ENCODE assay signal across 15 cellular contexts in the genomic region with DNA sequence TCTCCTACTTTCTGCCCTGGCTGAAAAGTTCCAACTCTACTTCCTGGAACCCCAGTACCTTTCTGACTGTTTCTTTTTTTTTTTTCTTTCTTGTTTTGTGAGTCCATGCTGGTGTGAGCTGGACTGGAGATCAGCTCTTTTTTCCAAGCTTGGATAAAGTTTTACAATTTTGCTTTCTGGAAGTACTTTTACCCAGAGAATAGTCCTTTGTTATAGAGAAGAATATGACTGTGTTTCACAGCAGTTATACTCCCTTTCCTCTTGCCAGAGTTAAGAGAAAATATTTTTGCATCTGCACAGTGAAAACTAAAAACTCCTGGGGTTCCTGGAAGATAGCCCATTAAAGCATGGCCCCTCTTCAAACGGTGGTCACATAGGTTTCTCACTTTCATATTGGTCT.
DNase-seq lines count a peak whose midpoint lies in the region; ATAC-seq and TF ChIP-seq lines count a peak whose summit lies in the region.
"Had no signal": no experiment of that assay in that cellular context is flagged by ENCODE, and none has a peak within 500 bp of the region (broad histone marks: within the 10 kb centered on the region; RNA-seq: fewer than 3 reads in every experiment).

No MANE protein-coding gene starts in this region.

- H3K27ac ChIP-seq in SU-DHL-6 (ENCODE audit: low read depth, low read length) (no peak overlapping the region), iPS-20b (ENCODE audit: low read length) (no peak overlapping the region), neural progenitor cell (no peak overlapping the region), MM.1S (ENCODE audit: low read length) (no peak overlapping the region)
- H3K27ac ChIP-seq: HL-60 had no signal

- TF ChIP-seq CTCF in SU-DHL-6 (IDR thresholded peaks at IDR 0.05; ENCODE audit: insufficient read depth, low read length, poor library complexity, severe bottlenecking) (no peak), neural progenitor cell (IDR thresholded peaks at IDR 0.05) (no peak), MM.1S (IDR thresholded peaks at IDR 0.05; ENCODE audit: low read length) (no peak), natural killer cell (IDR thresholded peaks at IDR 0.05) (no peak)

- H3K36me3 ChIP-seq in SU-DHL-6 (ENCODE audit: low read length) (no peaks in the 10 kb centered on the region), iPS-20b (ENCODE audit: insufficient read depth, low read depth, low read length) (no peaks in the 10 kb centered on the region), neural progenitor cell (no peaks in the 10 kb centered on the region), MM.1S (replicated peaks; ENCODE audit: insufficient read depth, low read length) (no peaks in the 10 kb centered on the region)

- no peak overlapping the region for H3K4me2 ChIP-seq in SU-DHL-6 (ENCODE audit: low read depth, low read length, poor library complexity, severe bottlenecking)
- H3K4me2 ChIP-seq in neural progenitor cell, result no peak overlapping the region
- H3K4me2 ChIP-seq in MM.1S (ENCODE audit: low read depth, low read length), result no peak overlapping the region

- peaks cover 3% of the 10 kb centered on the region; the same call in 1 of the 2 replicates for H3K4me1 ChIP-seq in iPS-20b (ENCODE audit: insufficient read depth, low read length)
- peaks cover 23% of the 10 kb centered on the region for H3K4me1 ChIP-seq in neural progenitor cell
- H3K4me1 ChIP-seq in MM.1S (ENCODE audit: low read length), result no peaks in the 10 kb centered on the region

- no peaks in the 10 kb centered on the region for H3K9me2 ChIP-seq in SU-DHL-6 (replicated peaks; ENCODE audit: insufficient read depth, low read length)
- H3K9me2 ChIP-seq in MM.1S (replicated peaks; ENCODE audit: insufficient read depth, low read length), result no peaks in the 10 kb centered on the region

- peak overlapping the region; percentile 21 for H2AFZ ChIP-seq in SU-DHL-6 (ENCODE audit: low read depth, low read length, severe bottlenecking)
- H2AFZ ChIP-seq in neural progenitor cell (replicated peaks), result peak overlapping the region; percentile 99
- H2AFZ ChIP-seq in MM.1S (ENCODE audit: low read length), result no peak overlapping the region

- H3K79me2 ChIP-seq in SU-DHL-6 (ENCODE audit: insufficient read depth, low read length) (no peaks in the 10 kb centered on the region), neural progenitor cell (ENCODE audit: low read depth) (no peaks in the 10 kb centered on the region), MM.1S (ENCODE audit: low read length) (no peaks in the 10 kb centered on the region)

- H3K27me3 ChIP-seq in SU-DHL-6 (ENCODE audit: low read length) (no peaks in the 10 kb centered on the region), iPS-20b (ENCODE audit: insufficient read depth, low read length) (no peaks in the 10 kb centered on the region), neural progenitor cell (no peaks in the 10 kb centered on the region), MM.1S (replicated peaks; ENCODE audit: insufficient read depth, low read length) (no peaks in the 10 kb centered on the region)

- DNase-seq in neural progenitor cell (ENCODE audit: low spot score) (no peak), MM.1S (no peak), natural killer cell (no peak)
- DNase-seq: DMS 273 treated with DMSO at 0.1 percent for 48 hours; NCI-H1048; NCI-H2107; NCI-H226; NCI-H526; NK-92 treated with Interleukin-12 subunit alpha and Interleukin-12 subunit beta, amount 100 ng/mL, for 24 hours; PC-3 had no signal

- H3K27me3 Mint-ChIP-seq in neural progenitor cell (ENCODE audit: insufficient read depth, low read depth) (no peaks in the 10 kb centered on the region), natural killer cell (ENCODE audit: low read depth in 2 of 2) (no peaks in the 10 kb centered on the region)

- intact Hi-C loops in natural killer cell (cut with micrococcal nuclease), result no loop called here

- H3K27ac Mint-ChIP-seq in neural progenitor cell (peak overlapping the region; percentile 88), natural killer cell (no peak overlapping the region)

- H3K4me3 Mint-ChIP-seq in neural progenitor cell, result no peak overlapping the region
- no peak overlapping the region for H3K4me3 Mint-ChIP-seq in natural killer cell

- peaks cover 23% of the 10 kb centered on the region for H3K9me3 Mint-ChIP-seq in neural progenitor cell
- peaks cover 13 to 20% of the 10 kb centered on the region in 2 donors for H3K9me3 Mint-ChIP-seq in natural killer cell

- H3K4me3 ChIP-seq in SU-DHL-6 (ENCODE audit: insufficient read depth, low read length, poor library complexity, severe bottlenecking), result no peak overlapping the region
- H3K4me3 ChIP-seq in iPS-20b (ENCODE audit: low read length), result no peak overlapping the region
- H3K4me3 ChIP-seq in neural progenitor cell, result no peak overlapping the region
- H3K4me3 ChIP-seq in MM.1S (ENCODE audit: low read length), result no peak overlapping the region

- H3K9me3 ChIP-seq in SU-DHL-6 (ENCODE audit: insufficient read depth, low read length) (no peaks in the 10 kb centered on the region), iPS-20b (ENCODE audit: insufficient read depth, low read depth, low read length) (no peaks in the 10 kb centered on the region), neural progenitor cell (ENCODE audit: low read depth) (no peaks in the 10 kb centered on the region), MM.1S (replicated peaks; ENCODE audit: insufficient read depth, low read length) (no peaks in the 10 kb centered on the region)

- H3F3A ChIP-seq in SU-DHL-6 (ENCODE audit: insufficient read depth) (no peaks in the 10 kb centered on the region), neural progenitor cell (ENCODE audit: low read depth) (no peaks in the 10 kb centered on the region), MM.1S (ENCODE audit: insufficient read depth, low read length) (no peaks in the 10 kb centered on the region)

- ATAC-seq in GM19455 (IDR thresholded peaks at IDR 0.05; ENCODE audit: unreplicated experiment) (no peak), natural killer cell (no peak), GM19324 (IDR thresholded peaks at IDR 0.05; ENCODE audit: low FRiP score, unreplicated experiment) (no peak)
- ATAC-seq: PC-3 had no signal

- H3K9ac ChIP-seq in SU-DHL-6 (ENCODE audit: low read length) (no peak overlapping the region), iPS-20b (ENCODE audit: low read depth, low read length) (peak overlapping the region; percentile 17; the same call in 1 of the 2 replicates), neural progenitor cell (no peak overlapping the region), MM.1S (ENCODE audit: low read length) (no peak overlapping the region)

- H4K20me1 ChIP-seq in SU-DHL-6 (ENCODE audit: low read depth, low read length) (no peaks in the 10 kb centered on the region), neural progenitor cell (ENCODE audit: low read depth) (no peaks in the 10 kb centered on the region), MM.1S (ENCODE audit: insufficient read depth, low read length) (no peaks in the 10 kb centered on the region)

- peaks cover 29% of the 10 kb centered on the region for H3K4me1 Mint-ChIP-seq in neural progenitor cell
- no peaks in the 10 kb centered on the region for H3K4me1 Mint-ChIP-seq in natural killer cell

- H3K36me3 Mint-ChIP-seq in neural progenitor cell (peaks cover 2% of the 10 kb centered on the region), natural killer cell (peaks cover 6% of the 10 kb centered on the region)
